21 cellular contexts compared by ENCODE assay signal in the genomic region with DNA sequence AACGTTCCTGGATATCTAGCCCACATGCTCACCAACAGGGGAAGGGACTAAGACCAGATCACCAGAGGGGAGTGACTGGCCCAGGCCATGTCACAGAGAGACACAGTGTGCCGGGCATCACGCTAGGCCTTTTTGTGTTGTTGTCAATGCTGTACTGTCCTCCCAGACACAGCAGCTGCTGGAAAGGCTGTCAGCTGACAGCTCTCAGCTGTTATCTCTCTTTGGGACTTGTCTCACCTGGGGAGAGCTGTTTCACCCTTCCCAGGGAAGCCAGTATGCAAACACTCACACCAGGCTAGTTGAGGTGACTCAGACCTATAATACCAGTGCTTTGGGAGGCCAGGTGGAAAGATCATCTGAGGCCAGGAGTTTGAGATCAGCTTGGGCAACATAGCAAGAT. TPM values are rescaled to one million over a fixed set of nuclear protein-coding genes. Genes with fewer than 3 reads are reported as not detected.
A peak's percentile ranks its signal among the peaks of the same experiment; 100 is the strongest.
DNase-seq lines count a peak whose midpoint lies in the region; ATAC-seq, FAIRE-seq and TF ChIP-seq lines count a peak whose summit lies in the region.
"Had no signal": no experiment of that assay in that cellular context is flagged by ENCODE, and none has a peak within 500 bp of the region (broad histone marks: within the 10 kb centered on the region; RNA-seq: fewer than 3 reads in every experiment).

No MANE protein-coding gene starts in this region.

- no peak overlapping the region for H3K4me3 ChIP-seq in bronchial epithelial cell (ENCODE audit: low read depth, low read length)
- no peak overlapping the region for H3K4me3 ChIP-seq in spleen

- intact Hi-C loops in spleen (cut with DNase I; ENCODE audit: low total_unique reads) = loop anchor here (10.0 kb wide), 1 partner anchor 578 kb away; no protein-coding TSS in a partner anchor

- no peak overlapping the region for H3K27ac ChIP-seq in spleen

- peak; percentile 68 for DNase-seq in Ammon's horn (ENCODE audit: low spot score)
- DNase-seq in ELR (ENCODE audit: low read depth) = peak; percentile 19
- peak; percentile 47 for DNase-seq in bronchial epithelial cell (ENCODE audit: low read depth)
- peak; percentile 65 for DNase-seq in myocyte (ENCODE audit: low read depth)
- no peak for DNase-seq in G401 (ENCODE audit: low spot score)
- DNase-seq in spleen = no peak
- no peak for DNase-seq in NCI-H1417 (lab: John Stamatoyannopoulos, UW)
- DNase-seq: ACHN; AML-193; COR-L47; DMS153; NCI-H1105; NCI-H187 treated with DMSO at 0.1 percent for 48 hours; NCI-H345; NCI-H526 treated with DMSO at 0.1 percent for 48 hours; NK-92 treated with Interleukin-12 subunit alpha and Interleukin-12 subunit beta, amount 100 ng/mL, for 24 hours; RPMI8226 had no signal

- in situ Hi-C loops in G401 (cut with HindIII; ENCODE audit: low sequenced_read_pairs) = no loop called here

- TF ChIP-seq CTCF in bronchial epithelial cell (IDR thresholded peaks at IDR 0.05; ENCODE audit: insufficient read depth, low read length, severe bottlenecking) (no peak), spleen (IDR thresholded peaks at IDR 0.05 in 8 of 11, conservative IDR thresholded peaks at IDR 0.05 in 3 of 11) (no peak)

- FAIRE-seq in bronchial epithelial cell (lab: Jason Lieb, UNC) = no peak
- FAIRE-seq: GM19239, H54 had no signal

- H3K36me3 ChIP-seq in bronchial epithelial cell (ENCODE audit: control insufficient read depth, insufficient read depth, low read length) (no peaks in the 10 kb centered on the region), spleen (no peaks in the 10 kb centered on the region)

- WGBS in spleen, 5 donors = 55 to 91% (median 71%) methylated on average over 3 of the region's 3 CpGs

- H3K27me3 ChIP-seq in bronchial epithelial cell (ENCODE audit: control insufficient read depth, insufficient read depth, low read length) (no peaks in the 10 kb centered on the region), spleen (replicated peaks in 1 of 7) (no peaks in the 10 kb centered on the region)

- no peaks in the 10 kb centered on the region for H3K9me3 ChIP-seq in spleen

- no peak for ATAC-seq in GM21737 (IDR thresholded peaks at IDR 0.05; ENCODE audit: unreplicated experiment)

- peaks cover 0 to 19% (median 7%) of the 10 kb centered on the region in 6 donors for H3K4me1 ChIP-seq in spleen

- no peak for TF ChIP-seq POLR2A in spleen (IDR thresholded peaks at IDR 0.05)

RNA-seq across cellular contexts. Expression of a gene that starts 19.4 kb away (rescaled TPM):
- total RNA-seq in bronchial epithelial cell (not detected in 2 replicates), myocyte (266 and 287 TPM in 2 replicates), spleen (1 to 10 TPM; 1.3 to 3.9 (median 2.5) TPM)
- polyA plus RNA-seq in myocyte (2012) = 71.8 TPM
- total RNA-seq in G401 (2014; rRNA removed; shearing (Covaris generic)) = not detected in 2 replicates
- polyA plus RNA-seq in spleen = under 1 TPM; 0.08 to 0.51 (median 0.22) TPM
- total RNA-seq: OCI-LY7 had no signal

RNA-seq across cellular contexts. Expression of a gene that starts 24.9 kb away (rescaled TPM):
- 10.2 and 32.4 TPM in 2 replicates for total RNA-seq in bronchial epithelial cell
- 15.0 and 15.7 TPM in 2 replicates for total RNA-seq in myocyte
- polyA plus RNA-seq in myocyte (2012) = 11.6 TPM
- total RNA-seq in G401 (2014; rRNA removed; shearing (Covaris generic)) = 29.0 and 29.7 TPM in 2 replicates
- 10 to 100 TPM in 6 of 7 donors, 1 to 10 TPM in 1; 9.8 to 17.3 (median 12.5) TPM for total RNA-seq in spleen
- polyA plus RNA-seq in spleen = 1 to 10 TPM; 5.8 to 9.6 (median 8.8) TPM

RNA-seq across cellular contexts. Expression of a gene that starts 27.1 kb away (rescaled TPM):
- total RNA-seq in bronchial epithelial cell (not detected in 2 replicates), myocyte (not detected in 2 replicates), spleen (not detected)
- 0.08 TPM for polyA plus RNA-seq in myocyte (2012)
- total RNA-seq in G401 (2014; rRNA removed; shearing (Covaris generic)) = not detected in 2 replicates
- under 1 TPM in 1 of 3 donors, not detected in 2; 0.04 TPM for polyA plus RNA-seq in spleen
- total RNA-seq: OCI-LY7 had no signal

RNA-seq across cellular contexts. Expression of a gene that starts 45.6 kb away (rescaled TPM):
- not detected in 2 replicates for total RNA-seq in bronchial epithelial cell
- not detected in 2 replicates for total RNA-seq in myocyte
- not detected for polyA plus RNA-seq in myocyte (2012)
- total RNA-seq in G401 (2014; rRNA removed; shearing (Covaris generic)) = not detected in 2 replicates
- not detected for total RNA-seq in spleen
- polyA plus RNA-seq in spleen = under 1 TPM in 1 of 3 donors, not detected in 2; 0.10 TPM
- total RNA-seq: OCI-LY7 had no signal

RNA-seq across cellular contexts. Expression of a gene that starts 47.4 kb away (rescaled TPM):
- total RNA-seq in bronchial epithelial cell = 1.4 and 2.4 TPM in 2 replicates
- 4.6 and 6.6 TPM in 2 replicates for total RNA-seq in myocyte
- 10.9 TPM for polyA plus RNA-seq in myocyte (2012)
- total RNA-seq in G401 (2014; rRNA removed; shearing (Covaris generic)) = 8.1 and 12.9 TPM in 2 replicates
- 10 to 100 TPM in 6 of 7 donors, 1 to 10 TPM in 1; 9.0 to 24.1 (median 14.9) TPM for total RNA-seq in spleen
- 1 to 10 TPM; 4.0 to 8.4 (median 5.5) TPM for polyA plus RNA-seq in spleen

Comparison
In these comparisons a context has a peak if more than half of its experiments do, and no peak if none do; other contexts are left out.
1. DNase-seq: peak in Ammon's horn (single experiment), ELR (single experiment), bronchial epithelial cell (single experiment) and myocyte (single experiment); none in G401 (single experiment), spleen (single experiment) and NCI-H1417 (0 of 3).
2. RNA of a gene that starts 19.4 kb away (total RNA-seq): 266 to 287 TPM in myocyte; 1.3 to 3.9 TPM in spleen, not detected in bronchial epithelial cell and not detected in G401; every median in the first group is over 10 times any median in the second.